ENCODE assay signal across 28 cellular contexts in the genomic region with DNA sequence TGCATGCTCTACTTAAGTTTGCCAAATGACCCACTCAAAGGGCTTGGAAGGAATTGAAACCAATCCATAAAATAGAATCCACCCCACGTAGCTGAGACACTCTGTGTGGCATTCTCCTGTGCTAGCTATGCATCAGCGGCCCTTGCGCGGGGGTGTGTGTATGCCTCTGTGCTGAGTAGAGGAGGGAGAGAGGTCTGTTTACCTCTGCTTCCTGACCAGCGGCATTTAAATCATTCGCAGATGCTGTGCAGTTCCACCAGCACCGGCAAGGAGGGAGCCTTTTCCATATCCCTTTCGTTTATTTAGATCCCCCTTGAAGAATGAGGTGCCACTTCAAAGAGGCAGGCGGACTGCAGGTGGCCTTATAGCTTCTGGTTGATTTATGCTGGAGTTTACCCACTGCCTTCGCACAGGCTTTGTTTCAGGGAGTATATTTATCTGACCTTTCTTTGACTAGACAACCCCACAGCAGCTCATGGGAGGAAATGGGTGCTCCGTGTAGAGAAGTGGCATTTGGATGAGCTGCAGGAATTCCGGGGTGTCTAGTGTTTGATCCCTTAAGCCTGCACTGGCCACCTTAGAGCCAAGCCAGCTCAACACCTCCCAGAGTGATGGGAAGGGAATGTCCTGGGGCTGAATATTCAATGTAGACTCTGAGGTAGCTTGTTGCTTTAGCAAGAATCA. TPM values are rescaled to one million over a fixed set of nuclear protein-coding genes. Genes with fewer than 3 reads are reported as not detected.
DNase-seq lines count a peak whose midpoint lies in the region; ATAC-seq, FAIRE-seq and TF ChIP-seq lines count a peak whose summit lies in the region.
"Had no signal": no experiment of that assay in that cellular context is flagged by ENCODE, and none has a peak within 500 bp of the region (broad histone marks: within the 10 kb centered on the region; RNA-seq: fewer than 3 reads in every experiment).

No MANE protein-coding gene starts in this region.

- TF ChIP-seq POLR2A in IMR-90 (IDR thresholded peaks at IDR 0.05; ENCODE audit: low read depth, low read length) (no peak), H1 (IDR thresholded peaks at IDR 0.05; ENCODE audit: control extremely low read depth in 1 of 2, low read depth in 2 of 2, low read length in 2 of 2) (no peak), gastrocnemius medialis (IDR thresholded peaks at IDR 0.05) (no peak)

- no peak overlapping the region; the same call in 1 of the 2 replicates for H3K23ac ChIP-seq in IMR-90 (ENCODE audit: low read depth, low read length)
- H3K23ac ChIP-seq in H1 (ENCODE audit: insufficient read length): no peak overlapping the region

- peaks cover 74% of the 10 kb centered on the region for H3K27me3 ChIP-seq in GM23248 (replicated peaks; ENCODE audit: insufficient read depth)
- H3K27me3 ChIP-seq in IMR-90 (ENCODE audit: control insufficient read depth, insufficient read depth, low read length): peaks cover 38% of the 10 kb centered on the region
- H3K27me3 ChIP-seq in H1 (replicated peaks in 1 of 4; ENCODE audit: control insufficient read depth in 3 of 4, extremely low read depth in 1 of 4, insufficient read depth in 3 of 4, low read length in 3 of 4): peaks cover 52 to 69% (median 66%) of the 10 kb centered on the region in 4 experiments
- H3K27me3 ChIP-seq in gastrocnemius medialis: peaks cover 6 to 23% (median 13%) of the 10 kb centered on the region in 3 donors
- H3K27me3 ChIP-seq: thyroid gland had no signal

- H3K4me2 ChIP-seq in GM23248 (ENCODE audit: unreplicated experiment) (no peak overlapping the region), IMR-90 (ENCODE audit: low read depth, low read length) (no peak overlapping the region), H1 (ENCODE audit: insufficient read depth in 1 of 2, low read depth in 2 of 2, low read length in 2 of 2) (peak overlapping the region; percentile 67 to 73)

- H3K27ac ChIP-seq in GM23248: no peak overlapping the region
- H3K27ac ChIP-seq in IMR-90 (ENCODE audit: insufficient read depth, low read length): no peak overlapping the region
- H3K27ac ChIP-seq in H1 (ENCODE audit: low read depth, low read length): no peak overlapping the region
- no peak overlapping the region for H3K27ac ChIP-seq in gastrocnemius medialis
- H3K27ac ChIP-seq: thyroid gland had no signal

- H3K4me1 ChIP-seq in GM23248 (ENCODE audit: insufficient read depth) (peaks cover 9% of the 10 kb centered on the region; the same call in 1 of the 2 replicates), IMR-90 (ENCODE audit: control insufficient read depth, insufficient read depth, low read length) (no peaks in the 10 kb centered on the region), H1 (replicated peaks in 1 of 4; ENCODE audit: control insufficient read depth in 3 of 4, insufficient read depth in 4 of 4, low read length in 3 of 4) (peaks cover 22 to 36% (median 25%) of the 10 kb centered on the region in 4 experiments), gastrocnemius medialis (no peaks in the 10 kb centered on the region)
- H3K4me1 ChIP-seq: thyroid gland had no signal

- no peaks in the 10 kb centered on the region for H3K36me3 ChIP-seq in GM23248 (ENCODE audit: low read depth)
- H3K36me3 ChIP-seq in IMR-90 (ENCODE audit: control insufficient read depth, insufficient read depth, low read length): no peaks in the 10 kb centered on the region
- peaks cover 0 to 7% (median 0%) of the 10 kb centered on the region in 4 experiments; a peak in 1 of 8 replicates for H3K36me3 ChIP-seq in H1 (ENCODE audit: control insufficient read depth in 2 of 4, insufficient read depth in 4 of 4, low read length in 3 of 4)
- H3K36me3 ChIP-seq in gastrocnemius medialis: no peaks in the 10 kb centered on the region
- H3K36me3 ChIP-seq: thyroid gland had no signal

- H2AK5ac ChIP-seq in IMR-90 (ENCODE audit: low read depth, low read length) (no peak overlapping the region), H1 (ENCODE audit: low read depth, low read length) (no peak overlapping the region)

- no peak overlapping the region for H3K18ac ChIP-seq in IMR-90 (ENCODE audit: low read depth, low read length)
- peak overlapping the region; percentile 91 for H3K18ac ChIP-seq in H1 (ENCODE audit: extremely low read depth, low read length)

- no peaks in the 10 kb centered on the region for H3K23me2 ChIP-seq in H1 (ENCODE audit: low read depth, low read length)

- H4K8ac ChIP-seq in IMR-90 (ENCODE audit: low read depth in 2 of 2, low read length in 2 of 2) (no peak overlapping the region), H1 (ENCODE audit: extremely low read depth, insufficient read depth, low read length) (no peak overlapping the region)

- POLR2A ChIA-PET in IMR-90 (lab: Charles Lee; ENCODE audit: unreplicated experiment) (no interaction called here), H1 (lab: Charles Lee; ENCODE audit: partially characterized antibody) (interaction anchor here (0.7 to 1.5 kb wide), 6 partner anchors 11 to 95 kb away, joined by 3 to 4 read pairs (median 3); a partner anchor contains a TSS)

- H2BK15ac ChIP-seq in IMR-90 (ENCODE audit: low read depth, low read length): no peak overlapping the region
- no peak overlapping the region for H2BK15ac ChIP-seq in H1 (ENCODE audit: low read length)

- TF ChIP-seq EP300 in H1 (IDR thresholded peaks at IDR 0.05; ENCODE audit: borderline replicate concordance in 1 of 2, low read depth in 2 of 2, low read length in 2 of 2): no peak

- in situ Hi-C loops in GM23248 (cut with MboI): no loop called here
- in situ Hi-C loops in IMR-90 (cut with MboI; ENCODE audit: low sequenced_read_pairs): no loop called here
- in situ Hi-C loops in gastrocnemius medialis (cut with MboI; ENCODE audit: low sequenced_read_pairs in 4 of 4): no loop called here

- H3K9ac ChIP-seq in GM23248 (no peak overlapping the region), IMR-90 (ENCODE audit: low read depth, low read length) (no peak overlapping the region), H1 (replicated peaks in 1 of 4; ENCODE audit: extremely low read depth in 1 of 4, low read depth in 3 of 4, low read length in 3 of 4) (no peak overlapping the region)

- H3K9me1 ChIP-seq in IMR-90 (ENCODE audit: insufficient read depth, low read length): no peaks in the 10 kb centered on the region

- H3K79me1 ChIP-seq in IMR-90 (ENCODE audit: low read depth in 1 of 2, low read length in 2 of 2): no peaks in the 10 kb centered on the region
- no peaks in the 10 kb centered on the region for H3K79me1 ChIP-seq in H1 (ENCODE audit: low read depth, low read length)

- H4K91ac ChIP-seq in IMR-90 (ENCODE audit: insufficient read depth, low read depth, low read length): no peak overlapping the region
- H4K91ac ChIP-seq in H1 (replicated peaks; ENCODE audit: insufficient read length, low read length): no peak overlapping the region

- dilution Hi-C loops in IMR-90 (cut with HindIII; ENCODE audit: low sequenced_read_pairs, unreplicated experiment): no loop called here

- H2AFZ ChIP-seq in GM23248: peak overlapping the region; percentile 5; the same call in 1 of the 2 replicates
- H2AFZ ChIP-seq in IMR-90 (replicated peaks; ENCODE audit: low read length, poor library complexity): peak overlapping the region; percentile 29
- H2AFZ ChIP-seq in H1 (ENCODE audit: low read length): no peak overlapping the region

- H3K4me3 ChIP-seq in GM23248 (no peak overlapping the region), IMR-90 (ENCODE audit: insufficient read depth, low read depth, low read length) (no peak overlapping the region), H1 (ENCODE audit: extremely low read depth in 1 of 4, insufficient read depth in 2 of 4, low read depth in 3 of 4, low read length in 4 of 4) (peak overlapping the region in 1 of 4 experiments; percentile 51; a peak in 4 of 8 replicates), gastrocnemius medialis (no peak overlapping the region)
- H3K4me3 ChIP-seq: thyroid gland had no signal

- H3K79me2 ChIP-seq in GM23248 (ENCODE audit: insufficient read depth) (no peaks in the 10 kb centered on the region), H1 (ENCODE audit: control insufficient read depth in 1 of 2, insufficient read depth in 2 of 2, low read length in 2 of 2) (no peaks in the 10 kb centered on the region)

- H2BK20ac ChIP-seq in IMR-90 (ENCODE audit: low read depth, low read length): no peak overlapping the region
- peak overlapping the region; percentile 90; the same call in 1 of the 2 replicates for H2BK20ac ChIP-seq in H1 (ENCODE audit: low read length)

- H3K9me2 ChIP-seq in GM23248 (ENCODE audit: insufficient read depth): no peaks in the 10 kb centered on the region

- H3K14ac ChIP-seq in IMR-90 (replicated peaks; ENCODE audit: low read depth, low read length) (no peak overlapping the region), H1 (ENCODE audit: insufficient read length) (no peak overlapping the region)

- intact Hi-C loops in IMR-90 (cut with micrococcal nuclease): no loop called here
- intact Hi-C loops in gastrocnemius medialis (cut with DNase I; ENCODE audit: low total_unique reads): no loop called here

- TF ChIP-seq RAD21 in IMR-90 (IDR thresholded peaks at IDR 0.05; ENCODE audit: low read length) (no peak), H1 (IDR thresholded peaks at IDR 0.05 in 1 of 2, conservative IDR thresholded peaks at IDR 0.05 in 1 of 2; ENCODE audit: low read depth in 2 of 2, low read length in 2 of 2) (no peak)

- ATAC-seq in IMR-90 (ENCODE audit: low read depth) (peak; percentile 74), gastrocnemius medialis (no peak), GM18519 (IDR thresholded peaks at IDR 0.05; ENCODE audit: low FRiP score, unreplicated experiment) (no peak)

- DNase-seq in GM23248: peak; percentile 57
- peak; percentile 25 for DNase-seq in IMR-90
- DNase-seq in H1 (ENCODE audit: low read depth in 1 of 2, low spot score in 2 of 2): no peak
- DNase-seq in left kidney (ENCODE audit: low read depth, low spot score): peak; percentile 96
- DNase-seq in HuH-7.5 (ENCODE audit: low spot score): no peak
- no peak for DNase-seq in gastrocnemius medialis
- no peak for DNase-seq in effector CD4-positive, alpha-beta T cell
- DNase-seq: activated CD4-positive, alpha-beta T cell treated with anti-CD3 and anti-CD28 coated beads for 48 hours; activated naive CD4-positive, alpha-beta T cell treated with anti-CD3 and anti-CD28 coated beads, Interleukin-2, amount 10 ng/mL, durations not matched to agents 7 days and 5 days; anterior cingulate cortex; CD4-positive, CD25-positive, alpha-beta regulatory T cell; dermis blood vessel endothelial cell; DMS 273 treated with DMSO at 0.1 percent for 48 hours; foreskin melanocyte; hippocampal formation; mesenchymal stem cell; NCI-H1105; NCI-H2081 treated with DMSO at 0.1 percent for 48 hours; NCI-H524 treated with DMSO at 0.1 percent for 48 hours; occipital lobe; retina; stimulated activated CD4-positive, alpha-beta T cell treated with anti-CD3 and anti-CD28 coated beads, Interleukin-4, amount 100 ng/mL, for 24 hours; T-cell had no signal

- TF ChIP-seq CTCF in IMR-90 (conservative IDR thresholded peaks at IDR 0.05; ENCODE audit: low read depth, low read length): no peak
- no peak for TF ChIP-seq CTCF in H1 (IDR thresholded peaks at IDR 0.05; ENCODE audit: control extremely low read depth in 1 of 3, insufficient read depth in 1 of 3, low read depth in 1 of 3, low read length in 3 of 3)
- TF ChIP-seq CTCF in gastrocnemius medialis (IDR thresholded peaks at IDR 0.05 in 4 of 5, conservative IDR thresholded peaks at IDR 0.05 in 1 of 5): no peak

- BruUV-seq in IMR-90 (replicated peaks; lab: Mats Ljungman, UMichigan): no TSS peak

- H2BK120ac ChIP-seq in IMR-90 (ENCODE audit: low read depth, low read length): no peak overlapping the region
- H2BK120ac ChIP-seq in H1 (replicated peaks; ENCODE audit: low read depth, low read length): no peak overlapping the region

- CTCF ChIA-PET in IMR-90 (lab: Yijun Ruan, JAX) (no interaction called here), H1 (lab: Charles Lee; ENCODE audit: partially characterized antibody) (interaction anchor here (0.7 to 2.1 kb wide), 15 partner anchors 9 to 617 kb away, joined by 3 to 10 read pairs (median 4); no protein-coding TSS in a partner anchor)

- H4K20me1 ChIP-seq in GM23248 (ENCODE audit: insufficient read depth): no peaks in the 10 kb centered on the region
- no peaks in the 10 kb centered on the region for H4K20me1 ChIP-seq in IMR-90 (ENCODE audit: insufficient read depth, low read length)
- peaks cover 5 to 10% of the 10 kb centered on the region in 2 experiments for H4K20me1 ChIP-seq in H1 (replicated peaks in 1 of 2; ENCODE audit: control insufficient read depth in 1 of 2, insufficient read depth in 2 of 2, low read length in 2 of 2)

- H2AK9ac ChIP-seq in IMR-90 (replicated peaks; ENCODE audit: low read depth, low read length, poor library complexity): no peak overlapping the region

- H3K9me3 ChIP-seq in GM23248 (ENCODE audit: low read depth): no peaks in the 10 kb centered on the region
- peaks cover 3% of the 10 kb centered on the region; the same call in 1 of the 2 replicates for H3K9me3 ChIP-seq in IMR-90 (ENCODE audit: control insufficient read depth, insufficient read depth, low read length)
- peaks cover 8 to 18% of the 10 kb centered on the region in 2 experiments; a peak in 3 of 4 replicates for H3K9me3 ChIP-seq in H1 (ENCODE audit: insufficient read depth in 2 of 2, low read depth in 1 of 2, low read length in 1 of 2)
- no peaks in the 10 kb centered on the region for H3K9me3 ChIP-seq in gastrocnemius medialis
- H3K9me3 ChIP-seq: thyroid gland had no signal

- H3K56ac ChIP-seq in IMR-90 (ENCODE audit: extremely low read depth, insufficient read depth, low read length) (no peak overlapping the region), H1 (replicated peaks; ENCODE audit: insufficient read length, low read depth, low read length) (no peak overlapping the region)

- H3K4ac ChIP-seq in IMR-90 (ENCODE audit: low read depth, low read length) (no peak overlapping the region), H1 (replicated peaks; ENCODE audit: insufficient read length, low read depth, low read length) (no peak overlapping the region)

- H2BK5ac ChIP-seq in IMR-90 (ENCODE audit: low read depth, low read length, poor library complexity, severe bottlenecking): no peak overlapping the region
- no peak overlapping the region; the same call in 1 of the 2 replicates for H2BK5ac ChIP-seq in H1 (ENCODE audit: low read depth, low read length)

- no peak for FAIRE-seq in H1 (lab: Jason Lieb, UNC)

- H4K5ac ChIP-seq in IMR-90 (ENCODE audit: low read depth, low read length) (no peak overlapping the region), H1 (ENCODE audit: insufficient read length, low read depth, low read length) (no peak overlapping the region)

- peak overlapping the region; percentile 60; the same call in 1 of the 2 replicates for H2BK12ac ChIP-seq in H1 (ENCODE audit: low read depth, low read length)

- H3F3A ChIP-seq in GM23248 (ENCODE audit: insufficient read depth): no peaks in the 10 kb centered on the region

- WGBS in GM23248 (ENCODE audit: low coverage in 1 of 2, low lambda C conversion rate in 2 of 2, missing lambda C conversion rate in 2 of 2), 2 experiments: 2 to 4% methylated on average over 12 of the region's 12 CpGs
- no CpG with 5 or more reads among the region's 12 CpGs for WGBS in IMR-90 (ENCODE audit: extremely low coverage in 2 of 2, insufficient read length in 1 of 2), 2 experiments
- WGBS in H1 (ENCODE audit: extremely low coverage in 1 of 2, insufficient coverage in 1 of 2, insufficient read length in 1 of 2, insufficient replicate concordance in 2 of 2, low coverage in 1 of 2, low lambda C conversion rate in 2 of 2, missing lambda C conversion rate in 1 of 2), 2 experiments: 7% methylated on average over 12 of the region's 12 CpGs; no CpG with 5 or more reads in 1 of the 2 experiments

RNA-seq across cellular contexts. Expression of a gene that starts 11.4 kb away (rescaled TPM):
- total RNA-seq in GM23248 (2014; rRNA removed; shearing (Covaris generic)): not detected in 2 replicates
- polyA plus RNA-seq in GM23248 (2016; fragmentation: Nextera tagmentation; extraction: Ambion mirVana) (not detected in 2 replicates), IMR-90 (2012; rRNA removed) (not detected in 2 replicates), H1 (2011; rRNA removed) (not detected in 2 replicates)
- total RNA-seq in IMR-90 (2012; rRNA removed) (not detected in 2 replicates), gastrocnemius medialis (not detected)
- polyA plus RNA-seq in IMR-90 (2012; cell fraction: cytosol; rRNA removed): not detected in 2 replicates
- polyA plus RNA-seq in IMR-90 (2012; cell fraction: nucleus; rRNA removed; ENCODE audit: low replicate concordance): not detected in 2 replicates
- total RNA-seq in H1 (2021; fragmentation: NEBNext Ultra II Directional; extraction: Animal tissue kit (Norgen Biotek cat#: 25700)): not detected in 2 replicates
- polyA plus RNA-seq in H1 (2011; cell fraction: cytosol; rRNA removed): not detected
- polyA plus RNA-seq in H1 (2011; cell fraction: nucleus; rRNA removed): 0.16 TPM
- polyA plus RNA-seq in H1 (2012, experiment 1 of 2): not detected in 4 replicates
- polyA plus RNA-seq in H1 (2012, experiment 2 of 2): not detected
- polyA plus RNA-seq in H1 (2013, experiment 1 of 2): not detected
- polyA plus RNA-seq in H1 (2013, experiment 2 of 2): not detected
- not detected in 2 replicates for polyA minus RNA-seq in H1 (2011; rRNA and poly(A)+ RNA removed)
- not detected for polyA minus RNA-seq in H1 (2011; cell fraction: cytosol; rRNA and poly(A)+ RNA removed)
- not detected for polyA minus RNA-seq in H1 (2011; cell fraction: nucleus; rRNA and poly(A)+ RNA removed)
- total RNA-seq: cardiac septum; CD4-positive, CD25-positive, alpha-beta regulatory T cell; dermis blood vessel endothelial cell; kidney epithelial cell; occipital lobe; OCI-LY7; T-cell; thyroid gland had no signal
- polyA plus RNA-seq: CD4-positive, CD25-positive, alpha-beta regulatory T cell had no signal

Comparison
In these comparisons a context has a peak if more than half of its experiments do, and no peak if none do; other contexts are left out.
1. DNase-seq: peak in GM23248 (single experiment), IMR-90 (single experiment) and left kidney (single experiment); none in H1 (0 of 2), HuH-7.5 (single experiment), gastrocnemius medialis (0 of 2) and effector CD4-positive, alpha-beta T cell (single experiment).
2. H3K4me2 ChIP-seq: peak in H1 (2 of 2); none in GM23248 (single experiment) and IMR-90 (single experiment).